In the genomic region with DNA sequence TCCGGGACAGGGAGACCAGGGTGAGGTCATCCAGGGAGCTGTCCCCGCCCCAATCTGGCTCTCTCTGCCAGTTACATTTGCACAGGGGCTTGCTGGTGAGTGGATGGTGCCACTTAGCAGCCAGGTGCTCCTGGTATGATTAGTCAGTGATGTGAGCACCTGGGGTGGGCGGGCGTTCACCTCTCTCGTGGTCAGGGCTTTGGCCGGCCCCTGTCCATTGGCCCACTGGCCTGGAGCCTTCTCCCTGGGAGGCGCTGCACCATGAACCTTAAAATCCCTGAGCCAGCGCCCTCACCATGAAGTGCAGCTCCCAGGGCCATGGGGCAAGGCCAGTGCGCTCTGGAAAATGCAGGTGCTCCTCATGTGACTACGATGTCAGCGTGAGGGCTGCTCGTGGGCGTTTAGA, we compare ENCODE assay signal across 13 cellular contexts. TPM values are rescaled to one million over a fixed set of nuclear protein-coding genes. Genes with fewer than 3 reads are reported as not detected.
DNase-seq lines count a peak whose midpoint lies in the region; ATAC-seq and TF ChIP-seq lines count a peak whose summit lies in the region.
"Had no signal": no experiment of that assay in that cellular context is flagged by ENCODE, and none has a peak within 500 bp of the region (broad histone marks: within the 10 kb centered on the region; RNA-seq: fewer than 3 reads in every experiment).

No MANE protein-coding gene starts in this region.

- H3K4me1 ChIP-seq in BLaER1 (peaks cover 95% of the 10 kb centered on the region), DND-41 (ENCODE audit: insufficient read depth, low read length) (peaks cover 32% of the 10 kb centered on the region)

- H3K4me2 ChIP-seq in BLaER1 (peak overlapping the region; percentile 100), DND-41 (ENCODE audit: insufficient read depth, low read length) (peak overlapping the region; percentile 90)

- H3K27me3 ChIP-seq in BLaER1 (peaks cover 48% of the 10 kb centered on the region), DND-41 (ENCODE audit: insufficient read depth, low read length, poor library complexity) (peaks cover 12% of the 10 kb centered on the region)

- H3K36me3 ChIP-seq in BLaER1 (peaks cover 28% of the 10 kb centered on the region), DND-41 (ENCODE audit: insufficient read depth, low read length) (peaks cover 52% of the 10 kb centered on the region)
- H3K36me3 ChIP-seq: gastrocnemius medialis, stomach had no signal

- H3K27ac ChIP-seq in BLaER1 (no peak overlapping the region), DND-41 (ENCODE audit: low read length) (peak overlapping the region; percentile 16; the same call in 1 of the 2 replicates)
- H3K27ac ChIP-seq: gastrocnemius medialis, stomach had no signal

- peaks cover 66% of the 10 kb centered on the region for H4K20me1 ChIP-seq in BLaER1
- H4K20me1 ChIP-seq in DND-41 (ENCODE audit: insufficient read depth, low read length) = peaks cover 63% of the 10 kb centered on the region

- H2AFZ ChIP-seq in DND-41 (ENCODE audit: low read depth, low read length) = no peak overlapping the region

- H3K27ac Mint-ChIP-seq in T-helper 1 cell treated with Interleukin-12 subunit alpha and Interleukin-12 subunit beta and Interleukin-4 antibody, amounts not matched to agents 30 μg/mL and 1 μg/mL, for 36 hours = no peak overlapping the region
- H3K27ac Mint-ChIP-seq in mesothelial cell of epicardium = no peak overlapping the region
- no peak overlapping the region for H3K27ac Mint-ChIP-seq in stimulated activated naive B cell treated with anti-CD40 and anti-IgM and Interleukin-4, amounts not matched to agents 10 μg/mL and 1 μg/mL and 100 μg/mL, for 72 hours
- H3K27ac Mint-ChIP-seq: activated CD4-positive, alpha-beta T cell treated with anti-CD3 and anti-CD28 coated beads, Interleukin-2, amount 10 ng/mL, durations not matched to agents 7 days and 5 days; dendritic cell treated with granulocyte-macrophage colony-stimulating factor and Interleukin-4, amounts not matched to agents 40 ng/mL and 50 ng/mL, for 4 days had no signal

- DNase-seq in DND-41 = no peak
- DNase-seq in mesothelial cell of epicardium (ENCODE audit: low spot score in 2 of 2, unreplicated experiment in 2 of 2) = no peak
- no peak for DNase-seq in MV-4-11 (lab: John Stamatoyannopoulos, UW)
- DNase-seq in stimulated activated naive B cell treated with anti-CD40 and anti-IgM and Interleukin-4, amounts not matched to agents 10 μg/mL and 1 μg/mL and 100 μg/mL, for 72 hours = no peak
- DNase-seq in hypothalamus (lab: John Stamatoyannopoulos, UW) = no peak

- H3K9me3 Mint-ChIP-seq in T-helper 1 cell treated with Interleukin-12 subunit alpha and Interleukin-12 subunit beta and Interleukin-4 antibody, amounts not matched to agents 30 μg/mL and 1 μg/mL, for 36 hours = no peaks in the 10 kb centered on the region
- no peaks in the 10 kb centered on the region for H3K9me3 Mint-ChIP-seq in mesothelial cell of epicardium
- no peaks in the 10 kb centered on the region for H3K9me3 Mint-ChIP-seq in stimulated activated naive B cell treated with anti-CD40 and anti-IgM and Interleukin-4, amounts not matched to agents 10 μg/mL and 1 μg/mL and 100 μg/mL, for 72 hours
- H3K9me3 Mint-ChIP-seq: activated CD4-positive, alpha-beta T cell treated with anti-CD3 and anti-CD28 coated beads, Interleukin-2, amount 10 ng/mL, durations not matched to agents 7 days and 5 days; dendritic cell treated with granulocyte-macrophage colony-stimulating factor and Interleukin-4, amounts not matched to agents 40 ng/mL and 50 ng/mL, for 4 days had no signal

- peaks cover 45% of the 10 kb centered on the region for H3K27me3 Mint-ChIP-seq in T-helper 1 cell treated with Interleukin-12 subunit alpha and Interleukin-12 subunit beta and Interleukin-4 antibody, amounts not matched to agents 30 μg/mL and 1 μg/mL, for 36 hours (ENCODE audit: low read depth)
- peaks cover 64% of the 10 kb centered on the region for H3K27me3 Mint-ChIP-seq in mesothelial cell of epicardium (ENCODE audit: low read depth)
- H3K27me3 Mint-ChIP-seq in stimulated activated naive B cell treated with anti-CD40 and anti-IgM and Interleukin-4, amounts not matched to agents 10 μg/mL and 1 μg/mL and 100 μg/mL, for 72 hours = peaks cover 58 to 65% of the 10 kb centered on the region in 2 donors

- no peaks in the 10 kb centered on the region for H3K9me3 ChIP-seq in BLaER1
- H3K9me3 ChIP-seq in DND-41 (ENCODE audit: insufficient read depth, low read length, severe bottlenecking) = no peaks in the 10 kb centered on the region
- H3K9me3 ChIP-seq: gastrocnemius medialis, stomach had no signal

- ATAC-seq in DND-41 (ENCODE audit: insufficient read depth, low read depth) (no peak), HG03280 (IDR thresholded peaks at IDR 0.05; ENCODE audit: unreplicated experiment) (no peak)
- ATAC-seq in stimulated activated naive B cell treated with anti-CD40 and anti-IgM and Interleukin-4, amounts not matched to agents 10 μg/mL and 1 μg/mL and 100 μg/mL, for 72 hours (replicated peaks) = no peak
- ATAC-seq: gastrocnemius medialis had no signal

- peaks cover 6% of the 10 kb centered on the region for H3K4me1 Mint-ChIP-seq in T-helper 1 cell treated with Interleukin-12 subunit alpha and Interleukin-12 subunit beta and Interleukin-4 antibody, amounts not matched to agents 30 μg/mL and 1 μg/mL, for 36 hours (ENCODE audit: low read depth)
- peaks cover 32% of the 10 kb centered on the region for H3K4me1 Mint-ChIP-seq in mesothelial cell of epicardium
- H3K4me1 Mint-ChIP-seq in stimulated activated naive B cell treated with anti-CD40 and anti-IgM and Interleukin-4, amounts not matched to agents 10 μg/mL and 1 μg/mL and 100 μg/mL, for 72 hours = peaks cover 20 to 31% of the 10 kb centered on the region in 2 donors

- H3K4me3 Mint-ChIP-seq in T-helper 1 cell treated with Interleukin-12 subunit alpha and Interleukin-12 subunit beta and Interleukin-4 antibody, amounts not matched to agents 30 μg/mL and 1 μg/mL, for 36 hours = peak overlapping the region; percentile 25
- peak overlapping the region; percentile 74 for H3K4me3 Mint-ChIP-seq in mesothelial cell of epicardium
- H3K4me3 Mint-ChIP-seq in stimulated activated naive B cell treated with anti-CD40 and anti-IgM and Interleukin-4, amounts not matched to agents 10 μg/mL and 1 μg/mL and 100 μg/mL, for 72 hours = no peak overlapping the region
- H3K4me3 Mint-ChIP-seq: activated CD4-positive, alpha-beta T cell treated with anti-CD3 and anti-CD28 coated beads, Interleukin-2, amount 10 ng/mL, durations not matched to agents 7 days and 5 days; dendritic cell treated with granulocyte-macrophage colony-stimulating factor and Interleukin-4, amounts not matched to agents 40 ng/mL and 50 ng/mL, for 4 days had no signal

- H3K36me3 Mint-ChIP-seq in T-helper 1 cell treated with Interleukin-12 subunit alpha and Interleukin-12 subunit beta and Interleukin-4 antibody, amounts not matched to agents 30 μg/mL and 1 μg/mL, for 36 hours (ENCODE audit: low read depth) = peaks cover 2% of the 10 kb centered on the region
- H3K36me3 Mint-ChIP-seq in mesothelial cell of epicardium = no peaks in the 10 kb centered on the region
- no peaks in the 10 kb centered on the region for H3K36me3 Mint-ChIP-seq in stimulated activated naive B cell treated with anti-CD40 and anti-IgM and Interleukin-4, amounts not matched to agents 10 μg/mL and 1 μg/mL and 100 μg/mL, for 72 hours

- H3K9ac ChIP-seq in BLaER1 = peak overlapping the region; percentile 80
- no peak overlapping the region for H3K9ac ChIP-seq in DND-41 (ENCODE audit: low read depth, low read length)

- H3K4me3 ChIP-seq in BLaER1 = peak overlapping the region; percentile 83
- H3K4me3 ChIP-seq in DND-41 (ENCODE audit: low read depth in 1 of 2, low read length in 2 of 2) = peak overlapping the region in 1 of 2 experiments; percentile 70; a peak in 2 of 4 replicates
- H3K4me3 ChIP-seq: gastrocnemius medialis had no signal

- peaks cover 38% of the 10 kb centered on the region for H3K79me2 ChIP-seq in DND-41 (ENCODE audit: insufficient read depth, low read length)

- TF ChIP-seq CTCF in DND-41 (IDR thresholded peaks at IDR 0.05; ENCODE audit: borderline replicate concordance, extremely low read depth, low read length, poor library complexity, severe bottlenecking) (no peak), mesothelial cell of epicardium (IDR thresholded peaks at IDR 0.05; ENCODE audit: unreplicated experiment) (no peak)

RNA-seq across cellular contexts. Expression of a gene that starts 2.0 kb away (rescaled TPM):
- total RNA-seq in mesothelial cell of epicardium = 52.8 to 65.1 TPM (median 63.4 TPM) in 3 replicates
- total RNA-seq: gastrocnemius medialis, osteocyte had no signal

Comparison
In these comparisons a context has a peak if more than half of its experiments do, and no peak if none do; other contexts are left out.
1. H3K4me3 Mint-ChIP-seq: peak in T-helper 1 cell treated with Interleukin-12 subunit alpha and Interleukin-12 subunit beta and Interleukin-4 antibody, amounts not matched to agents 30 μg/mL and 1 μg/mL, for 36 hours (single experiment) and mesothelial cell of epicardium (single experiment); none in stimulated activated naive B cell treated with anti-CD40 and anti-IgM and Interleukin-4, amounts not matched to agents 10 μg/mL and 1 μg/mL and 100 μg/mL, for 72 hours (0 of 2).